In the genomic region with DNA sequence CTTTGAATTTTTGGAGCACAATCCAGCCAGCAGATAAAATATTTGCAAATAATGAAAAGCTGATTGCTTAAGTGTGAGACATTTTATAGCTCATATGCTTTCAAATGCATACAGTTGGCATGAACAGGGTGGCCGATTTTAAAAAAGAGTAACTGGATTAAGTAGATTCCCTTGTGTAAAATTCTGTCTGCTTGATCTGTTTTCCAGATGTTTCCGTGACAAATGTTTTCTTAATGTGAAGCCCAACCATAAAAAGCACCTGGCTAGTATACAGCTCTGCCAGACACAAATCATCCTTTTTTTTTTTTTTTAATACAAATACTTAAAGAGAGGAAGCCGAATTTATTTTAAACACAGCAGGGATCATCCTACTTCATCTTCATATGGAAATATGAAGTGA, we compare ENCODE assay signal across 1 cellular context.
TF ChIP-seq lines count a peak whose summit lies in the region.

No MANE protein-coding gene starts in this region.

TF ChIP-seq in IMR-90, 13 proteins besides CTCF, POLR2A, EP300 and RAD21:
- no peak for TF ChIP-seq MXI1 (IDR thresholded peaks at IDR 0.05; ENCODE audit: borderline replicate concordance, low read depth, low read length)
TF ChIP-seq in IMR-90: peak in this region for 0.
